7 cellular contexts compared by ENCODE assay signal in the genomic region with DNA sequence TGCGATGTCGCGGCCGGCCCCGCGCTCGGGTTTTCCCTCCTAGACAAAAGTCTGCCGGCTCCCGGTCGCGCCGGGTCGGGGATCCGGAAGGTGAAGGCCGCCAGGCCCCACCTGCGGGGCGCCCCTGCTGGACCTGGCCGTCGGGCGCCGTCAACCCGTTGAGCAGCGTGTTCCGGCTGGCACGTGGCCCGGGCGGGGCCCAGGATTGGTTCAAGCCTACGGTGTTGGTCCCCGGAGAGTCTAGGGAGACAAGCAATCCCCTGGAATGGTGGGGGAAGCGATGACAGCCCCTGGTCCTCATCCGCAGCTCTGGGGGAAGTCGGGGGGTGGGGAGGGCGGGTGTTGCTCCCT.
DNase-seq lines count a peak whose midpoint lies in the region; ATAC-seq, FAIRE-seq and TF ChIP-seq lines count a peak whose summit lies in the region.
"Not testable (repeated sequence)": the region's sequence is repeated elsewhere in the genome, so short reads cannot be mapped to it uniquely, and the experiment has no call there.

No MANE protein-coding gene starts in this region.

- BruUV-seq in GM12878 (replicated peaks; lab: Mats Ljungman, UMichigan) = not testable (repeated sequence)

- not testable (repeated sequence) for H3K4me3 Mint-ChIP-seq in memory B cell

- in situ Hi-C loops in GM12878 (cut with MboI) = not testable (repeated sequence)

- TF ChIP-seq CTCF in GM12878 (IDR thresholded peaks at IDR 0.05 in 2 of 3, conservative IDR thresholded peaks at IDR 0.05 in 1 of 3; ENCODE audit: control insufficient read depth in 2 of 3, extremely low read depth in 1 of 3, insufficient read depth in 1 of 3, low read depth in 3 of 3, low read length in 3 of 3) = not testable (repeated sequence)

- not testable (repeated sequence) for TF ChIP-seq EP300 in GM12878 (IDR thresholded peaks at IDR 0.05; ENCODE audit: borderline replicate concordance in 1 of 2, control insufficient read depth in 1 of 2, low read depth in 2 of 2, low read length in 2 of 2)

- H2AFZ ChIP-seq in GM12878 (ENCODE audit: control insufficient read depth, low read depth, low read length) = not testable (repeated sequence)

- CTCF ChIA-PET in GM12878 (lab: Yijun Ruan, JAX) = not testable (repeated sequence)

- not testable (repeated sequence) for TF ChIP-seq RAD21 in GM12878 (IDR thresholded peaks at IDR 0.05; ENCODE audit: insufficient read depth, low read depth, low read length)

- RAD21 ChIA-PET in GM12878 (lab: Charles Lee; ENCODE audit: unreplicated experiment) = not testable (repeated sequence)

- H3K79me2 ChIP-seq in GM12878 (ENCODE audit: control insufficient read depth, insufficient read depth, low read length) = not testable (repeated sequence)

- not testable (repeated sequence) for H3K9me3 ChIP-seq in GM12878 (replicated peaks; ENCODE audit: control insufficient read depth, insufficient read depth, low read length)

- H3K4me1 ChIP-seq in GM12878 (ENCODE audit: control insufficient read depth, insufficient read depth, low read length) = not testable (repeated sequence)

- H3K4me1 Mint-ChIP-seq in memory B cell = not testable (repeated sequence)

- WGBS in GM12878 (ENCODE audit: insufficient coverage, insufficient replicate concordance, low lambda C conversion rate, missing lambda C conversion rate) = no CpG with 5 or more reads among the region's 33 CpGs

- not testable (repeated sequence) for TF ChIP-seq POLR2A in GM12878 (IDR thresholded peaks at IDR 0.05; ENCODE audit: low read depth, low read length)

- H3K9ac ChIP-seq in GM12878 (ENCODE audit: control insufficient read depth, insufficient read depth, low read length) = not testable (repeated sequence)

- FAIRE-seq in GM12878 (lab: Jason Lieb, UNC) = not testable (repeated sequence)

- intact Hi-C loops in GM12878 (cut with micrococcal nuclease; ENCODE audit: unreplicated experiment) = not testable (repeated sequence)

- POLR2A ChIA-PET in GM12878 (lab: Charles Lee) = not testable (repeated sequence)

- DNase-seq in GM12878 (ENCODE audit: low read depth, low spot score); memory B cell (ENCODE audit: low spot score in 2 of 2): not testable (repeated sequence)

- H3K4me2 ChIP-seq in GM12878 (ENCODE audit: control insufficient read depth, insufficient read depth) = not testable (repeated sequence)

- H3K4me3 ChIP-seq in GM12878 = not testable (repeated sequence)

- H3K27me3 ChIP-seq in GM12878 (replicated peaks in 1 of 2; ENCODE audit: control insufficient read depth in 2 of 2, insufficient read depth in 2 of 2, low read length in 1 of 2) = not testable (repeated sequence)

- H4K20me1 ChIP-seq in GM12878 (ENCODE audit: control insufficient read depth, insufficient read depth) = not testable (repeated sequence)

- not testable (repeated sequence) for H3K27me3 Mint-ChIP-seq in memory B cell

- not testable (repeated sequence) for H3K36me3 ChIP-seq in GM12878 (ENCODE audit: control insufficient read depth in 2 of 2, insufficient read depth in 2 of 2, low read length in 1 of 2)

- SMC1A ChIA-PET in GM12878 (lab: Charles Lee; ENCODE audit: uncharacterized antibody, unreplicated experiment) = not testable (repeated sequence)

- H3K9me3 Mint-ChIP-seq in memory B cell = not testable (repeated sequence)

- ATAC-seq in GM18867 (IDR thresholded peaks at IDR 0.05; ENCODE audit: unreplicated experiment) = peak; percentile 74
- ATAC-seq in GM21360 (IDR thresholded peaks at IDR 0.05; ENCODE audit: unreplicated experiment) = peak; percentile 62
- peak; percentile 73 for ATAC-seq in HG02623 (IDR thresholded peaks at IDR 0.05; ENCODE audit: unreplicated experiment)
- ATAC-seq in HG03097 (IDR thresholded peaks at IDR 0.05; ENCODE audit: low FRiP score, unreplicated experiment) = peak; percentile 69
- ATAC-seq in HG03575 (IDR thresholded peaks at IDR 0.05; ENCODE audit: extremely low read depth, insufficient number of reproducible peaks, low FRiP score, unreplicated experiment) = peak; percentile 29
- peak; percentile 97 for ATAC-seq in GM12878
- peak; percentile 78 for ATAC-seq in memory B cell (ENCODE audit: low read depth)

- not testable (repeated sequence) for H3K27ac Mint-ChIP-seq in memory B cell

- H3K36me3 Mint-ChIP-seq in memory B cell = not testable (repeated sequence)

- not testable (repeated sequence) for H3K27ac ChIP-seq in GM12878 (ENCODE audit: control insufficient read depth, insufficient read depth)

Comparison
In these comparisons a context has a peak if more than half of its experiments do, and no peak if none do; other contexts are left out.
1. ATAC-seq: peak in every context shown above with its lines; median percentile 97 in GM12878; 78 in memory B cell; 74 in GM18867; 73 in HG02623; 69 in HG03097; 62 in GM21360; 29 in HG03575.